Comparison of ENCODE assay signal across 11 cellular contexts in the genomic region with DNA sequence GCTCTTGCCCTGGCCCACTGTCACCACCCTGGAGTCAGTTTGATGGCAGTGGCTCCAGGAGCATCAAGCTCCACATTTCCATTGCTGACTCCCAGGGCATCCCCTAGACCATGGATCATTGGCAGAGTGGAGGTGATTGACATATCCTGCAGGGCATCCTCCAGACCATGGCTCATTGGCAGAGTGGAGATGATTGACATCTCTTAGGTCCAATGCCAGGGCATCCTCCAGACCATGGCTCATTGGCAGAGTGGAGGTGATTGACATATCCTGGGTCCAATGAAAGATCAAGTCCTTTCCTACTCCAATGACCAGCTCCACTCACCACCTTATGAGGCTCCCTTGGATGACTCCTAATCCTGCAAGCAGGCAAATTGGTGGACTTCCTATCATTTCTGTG.
A peak's percentile ranks its signal among the peaks of the same experiment; 100 is the strongest.
DNase-seq lines count a peak whose midpoint lies in the region; ATAC-seq and TF ChIP-seq lines count a peak whose summit lies in the region.
"Had no signal": no experiment of that assay in that cellular context is flagged by ENCODE, and none has a peak within 500 bp of the region (broad histone marks: within the 10 kb centered on the region; RNA-seq: fewer than 3 reads in every experiment).

No MANE protein-coding gene starts in this region.

- peak; percentile 54 for DNase-seq in EL
- DNase-seq in HT1080 (ENCODE audit: low read depth), result peak; percentile 62
- DNase-seq in amniotic epithelial cell (ENCODE audit: low read depth), result peak; percentile 45
- DNase-seq in iPS DF 4.7 (ENCODE audit: extremely low read depth, low spot score), result peak; percentile 79
- DNase-seq in endothelial cell (ENCODE audit: low spot score), result no peak
- no peak for DNase-seq in cortex of kidney (lab: John Stamatoyannopoulos, UW)
- no peak for DNase-seq in activated T-cell treated with anti-CD3 and anti-CD28 coated beads, Interleukin-2, amount 50 U/mL, for 72 hours
- DNase-seq: DMS153, GM23248, NCI-H1092 had no signal

- H3K27ac Mint-ChIP-seq in endothelial cell (ENCODE audit: unreplicated experiment), result no peak overlapping the region
- no peak overlapping the region for H3K27ac Mint-ChIP-seq in activated T-cell treated with anti-CD3 and anti-CD28 coated beads, Interleukin-2, amount 50 U/mL, for 72 hours

- no peaks in the 10 kb centered on the region for H3K4me1 Mint-ChIP-seq in endothelial cell (ENCODE audit: unreplicated experiment)
- H3K4me1 Mint-ChIP-seq in activated T-cell treated with anti-CD3 and anti-CD28 coated beads, Interleukin-2, amount 50 U/mL, for 72 hours (ENCODE audit: low read depth), result peaks cover 9% of the 10 kb centered on the region

- no peak for TF ChIP-seq CTCF in endothelial cell (IDR thresholded peaks at IDR 0.05; ENCODE audit: unreplicated experiment)

- H3K4me3 Mint-ChIP-seq in endothelial cell (ENCODE audit: unreplicated experiment), result no peak overlapping the region
- no peak overlapping the region for H3K4me3 Mint-ChIP-seq in activated T-cell treated with anti-CD3 and anti-CD28 coated beads, Interleukin-2, amount 50 U/mL, for 72 hours

- H3K27me3 Mint-ChIP-seq in endothelial cell (ENCODE audit: unreplicated experiment), result peaks cover 2% of the 10 kb centered on the region
- peaks cover 33% of the 10 kb centered on the region for H3K27me3 Mint-ChIP-seq in activated T-cell treated with anti-CD3 and anti-CD28 coated beads, Interleukin-2, amount 50 U/mL, for 72 hours (ENCODE audit: low read depth)

- H3K9me3 Mint-ChIP-seq in endothelial cell (ENCODE audit: unreplicated experiment), result no peaks in the 10 kb centered on the region
- H3K9me3 Mint-ChIP-seq in activated T-cell treated with anti-CD3 and anti-CD28 coated beads, Interleukin-2, amount 50 U/mL, for 72 hours, result no peaks in the 10 kb centered on the region

- no peaks in the 10 kb centered on the region for H3K36me3 Mint-ChIP-seq in endothelial cell (ENCODE audit: low read depth, unreplicated experiment)
- no peaks in the 10 kb centered on the region for H3K36me3 Mint-ChIP-seq in activated T-cell treated with anti-CD3 and anti-CD28 coated beads, Interleukin-2, amount 50 U/mL, for 72 hours (ENCODE audit: insufficient read depth in 2 of 2)

- ATAC-seq in HG02610 (IDR thresholded peaks at IDR 0.05; ENCODE audit: unreplicated experiment), result no peak
- no peak for ATAC-seq in activated T-cell treated with anti-CD3 and anti-CD28 coated beads, Interleukin-2, amount 50 U/mL, for 72 hours (replicated peaks in 1 of 2)

Comparison
In these comparisons a context has a peak if more than half of its experiments do, and no peak if none do; other contexts are left out.
1. DNase-seq: peak in EL (single experiment), HT1080 (single experiment), amniotic epithelial cell (single experiment) and iPS DF 4.7 (single experiment); none in endothelial cell (single experiment), cortex of kidney (single experiment) and activated T-cell treated with anti-CD3 and anti-CD28 coated beads, Interleukin-2, amount 50 U/mL, for 72 hours (0 of 2).